9 cellular contexts compared by ENCODE assay signal in genomic region chr1:6599141-6599975, GRCh38. TPM values are rescaled to one million over a fixed set of nuclear protein-coding genes. Genes with fewer than 3 reads are reported as not detected.
DNase-seq lines count a peak whose midpoint lies in the region; ATAC-seq, FAIRE-seq and TF ChIP-seq lines count a peak whose summit lies in the region.
"Had no signal": no experiment of that assay in that cellular context is flagged by ENCODE, and none has a peak within 500 bp of the region (broad histone marks: within the 10 kb centered on the region; RNA-seq: fewer than 3 reads in every experiment).

No MANE protein-coding gene starts in this region.

- peak overlapping the region in 3 of 4 donors; percentile 63 to 95 (median 83) for H3K4me3 ChIP-seq in pancreas
- H3K4me3 ChIP-seq in Karpas-422 (ENCODE audit: low read length): no peak overlapping the region

- no peak for FAIRE-seq in pancreas (lab: Jason Lieb, UNC)

- H3K4me1 ChIP-seq in pancreas: peaks cover 8 to 40% (median 8%) of the 10 kb centered on the region in 3 donors
- peaks cover 32% of the 10 kb centered on the region for H3K4me1 ChIP-seq in Karpas-422 (ENCODE audit: low read length)

- DNase-seq in HFFc6 (no peak), pancreas (peak in 2 of 6 donors; percentile 37 to 79), globus pallidus (ENCODE audit: low spot score) (no peak), Karpas-422 (no peak), NCI-H446 treated with DMSO at 0.1 percent for 48 hours (lab: John Stamatoyannopoulos, UW) (no peak)
- DNase-seq in activated CD4-positive, alpha-beta T cell treated with anti-CD3 and anti-CD28 coated beads for 48 hours: peak; percentile 78
- DNase-seq in effector CD4-positive, alpha-beta T cell: peak; percentile 42

- peak overlapping the region; percentile 49 for H3K4me3 Mint-ChIP-seq in HFFc6

- peaks cover 28% of the 10 kb centered on the region for H3K4me1 Mint-ChIP-seq in HFFc6 (ENCODE audit: low read depth)

- H3K27me3 ChIP-seq in pancreas: no peaks in the 10 kb centered on the region
- H3K27me3 ChIP-seq in Karpas-422 (ENCODE audit: low read length): no peaks in the 10 kb centered on the region

- no peaks in the 10 kb centered on the region for H3K9me3 ChIP-seq in pancreas
- H3K9me3 ChIP-seq in Karpas-422 (ENCODE audit: low read length): no peaks in the 10 kb centered on the region

- TF ChIP-seq CTCF in HFFc6 (IDR thresholded peaks at IDR 0.05) (no peak), pancreas (IDR thresholded peaks at IDR 0.05) (no peak)

- H2AFZ ChIP-seq in Karpas-422 (ENCODE audit: low read length): no peak overlapping the region

- intact Hi-C loops in pancreas (cut with DNase I): loop anchor here in 1 of 3 donors (10.0 kb wide), 1 partner anchor 65 kb away; no protein-coding TSS in a partner anchor

- 0 out of 2 replicates have a peak, but pooled peaks cover 3% of the 10 kb centered on the region for H4K20me1 ChIP-seq in Karpas-422 (ENCODE audit: insufficient read depth, low read depth, low read length)

- peak overlapping the region in 1 of 4 donors; percentile 94 for H3K27ac ChIP-seq in pancreas
- no peak overlapping the region for H3K27ac ChIP-seq in Karpas-422 (ENCODE audit: low read length)

- 50 to 62% methylated on average over 31 of the region's 31 CpGs for WGBS in pancreas, 2 donors

- no peaks in the 10 kb centered on the region for H3K9me2 ChIP-seq in Karpas-422 (replicated peaks; ENCODE audit: insufficient read depth, low read length)

- H3K9me3 Mint-ChIP-seq in HFFc6: no peaks in the 10 kb centered on the region

- peak overlapping the region; percentile 46; the same call in 1 of the 2 replicates for H3K27ac Mint-ChIP-seq in HFFc6

- H3K79me2 ChIP-seq in Karpas-422 (ENCODE audit: low read length): peaks cover 29% of the 10 kb centered on the region

- H3K27me3 Mint-ChIP-seq in HFFc6 (ENCODE audit: insufficient read depth): peaks cover 2% of the 10 kb centered on the region; the same call in 1 of the 2 replicates

- H3K9ac ChIP-seq in Karpas-422 (ENCODE audit: low read length): no peak overlapping the region

- no peak overlapping the region for H3K4me2 ChIP-seq in Karpas-422 (ENCODE audit: low read depth, low read length, poor library complexity, severe bottlenecking)

- H3K36me3 Mint-ChIP-seq in HFFc6 (ENCODE audit: low read depth): peaks cover 22% of the 10 kb centered on the region

- no peak for ATAC-seq in pancreas
- no peak for ATAC-seq in HG02678 (IDR thresholded peaks at IDR 0.05; ENCODE audit: unreplicated experiment)

- H3K36me3 ChIP-seq in pancreas: peaks cover 0 to 42% (median 26%) of the 10 kb centered on the region in 3 donors
- peaks cover 3% of the 10 kb centered on the region; the same call in 1 of the 2 replicates for H3K36me3 ChIP-seq in Karpas-422 (ENCODE audit: insufficient read depth, low read length)

RNA-seq across cellular contexts. Expression of gene KLHL21, which starts 3.3 kb away (rescaled TPM):
- total RNA-seq in HFFc6 (2021; fragmentation: NEBNext Ultra II Directional; extraction: Animal tissue kit (Norgen Biotek cat#: 25700)): 10 to 100 TPM; 21.1 to 31.5 (median 22.6) TPM
- 10 to 100 TPM; 10.8 to 31.3 (median 18.4) TPM for total RNA-seq in pancreas
- polyA plus RNA-seq in pancreas: 10 to 100 TPM; 11.3 to 13.7 TPM
- 12.2 and 13.3 TPM in 2 replicates for total RNA-seq in Karpas-422 (2014; rRNA removed; shearing (Covaris generic); ENCODE audit: low replicate concordance)

RNA-seq across cellular contexts. Expression of gene PHF13, which starts 14.2 kb away (rescaled TPM):
- 10 to 100 TPM; 18.0 to 19.9 (median 19.0) TPM for total RNA-seq in HFFc6 (2021; fragmentation: NEBNext Ultra II Directional; extraction: Animal tissue kit (Norgen Biotek cat#: 25700))
- 1 to 10 TPM; 4.0 to 8.3 (median 4.7) TPM for total RNA-seq in pancreas
- polyA plus RNA-seq in pancreas: 1 to 10 TPM; 4.5 to 8.0 TPM
- 5.7 and 11.1 TPM in 2 replicates for total RNA-seq in Karpas-422 (2014; rRNA removed; shearing (Covaris generic); ENCODE audit: low replicate concordance)

RNA-seq across cellular contexts. Expression of gene ZBTB48, which starts 19.6 kb away (rescaled TPM):
- total RNA-seq in HFFc6 (2021; fragmentation: NEBNext Ultra II Directional; extraction: Animal tissue kit (Norgen Biotek cat#: 25700)): 10 to 100 TPM; 10.0 to 15.1 (median 11.3) TPM
- 10 to 100 TPM; 15.2 to 25.1 (median 16.9) TPM for total RNA-seq in pancreas
- 100 to 1,000 TPM; 118 to 143 TPM for polyA plus RNA-seq in pancreas
- 36.3 and 69.0 TPM in 2 replicates for total RNA-seq in Karpas-422 (2014; rRNA removed; shearing (Covaris generic); ENCODE audit: low replicate concordance)

RNA-seq across cellular contexts. Expression of gene THAP3, which starts 25.3 kb away (rescaled TPM):
- total RNA-seq in HFFc6 (2021; fragmentation: NEBNext Ultra II Directional; extraction: Animal tissue kit (Norgen Biotek cat#: 25700)): 10 to 100 TPM; 12.9 to 18.2 (median 16.2) TPM
- 10 to 100 TPM in 1 of 6 donors, 1 to 10 TPM in 5; 6.9 to 11.6 (median 8.9) TPM for total RNA-seq in pancreas
- polyA plus RNA-seq in pancreas: 10 to 100 TPM; 21.9 to 28.0 TPM
- total RNA-seq in Karpas-422 (2014; rRNA removed; shearing (Covaris generic); ENCODE audit: low replicate concordance): 13.3 and 19.5 TPM in 2 replicates

RNA-seq across cellular contexts. Expression of gene TAS1R1, which starts 44.3 kb away (rescaled TPM):
- not detected for total RNA-seq in HFFc6 (2021; fragmentation: NEBNext Ultra II Directional; extraction: Animal tissue kit (Norgen Biotek cat#: 25700))
- total RNA-seq in pancreas: not detected
- polyA plus RNA-seq in pancreas: not detected
- total RNA-seq in Karpas-422 (2014; rRNA removed; shearing (Covaris generic); ENCODE audit: low replicate concordance): not detected in 2 replicates
- total RNA-seq: pulmonary artery endothelial cell had no signal

Comparison
In these comparisons a context has a peak if more than half of its experiments do, and no peak if none do; other contexts are left out.
1. DNase-seq: peak in activated CD4-positive, alpha-beta T cell treated with anti-CD3 and anti-CD28 coated beads for 48 hours (single experiment) and effector CD4-positive, alpha-beta T cell (single experiment); none in HFFc6 (single experiment), globus pallidus (single experiment), Karpas-422 (single experiment) and NCI-H446 treated with DMSO at 0.1 percent for 48 hours (single experiment).